ENCODE assay signal across 1 cellular context in genomic region chr14:75578099-75578785, GRCh38.
TF ChIP-seq lines count a peak whose summit lies in the region.

FLVCR2 (plus strand) TSS chr14:75578620; CDS start chr14:75578973, 353 bp downstream.

TF ChIP-seq in HEK293, 187 proteins besides CTCF, POLR2A, EP300 and RAD21 (continued from another document and continues in another):
- TF ChIP-seq, protein P1, sequence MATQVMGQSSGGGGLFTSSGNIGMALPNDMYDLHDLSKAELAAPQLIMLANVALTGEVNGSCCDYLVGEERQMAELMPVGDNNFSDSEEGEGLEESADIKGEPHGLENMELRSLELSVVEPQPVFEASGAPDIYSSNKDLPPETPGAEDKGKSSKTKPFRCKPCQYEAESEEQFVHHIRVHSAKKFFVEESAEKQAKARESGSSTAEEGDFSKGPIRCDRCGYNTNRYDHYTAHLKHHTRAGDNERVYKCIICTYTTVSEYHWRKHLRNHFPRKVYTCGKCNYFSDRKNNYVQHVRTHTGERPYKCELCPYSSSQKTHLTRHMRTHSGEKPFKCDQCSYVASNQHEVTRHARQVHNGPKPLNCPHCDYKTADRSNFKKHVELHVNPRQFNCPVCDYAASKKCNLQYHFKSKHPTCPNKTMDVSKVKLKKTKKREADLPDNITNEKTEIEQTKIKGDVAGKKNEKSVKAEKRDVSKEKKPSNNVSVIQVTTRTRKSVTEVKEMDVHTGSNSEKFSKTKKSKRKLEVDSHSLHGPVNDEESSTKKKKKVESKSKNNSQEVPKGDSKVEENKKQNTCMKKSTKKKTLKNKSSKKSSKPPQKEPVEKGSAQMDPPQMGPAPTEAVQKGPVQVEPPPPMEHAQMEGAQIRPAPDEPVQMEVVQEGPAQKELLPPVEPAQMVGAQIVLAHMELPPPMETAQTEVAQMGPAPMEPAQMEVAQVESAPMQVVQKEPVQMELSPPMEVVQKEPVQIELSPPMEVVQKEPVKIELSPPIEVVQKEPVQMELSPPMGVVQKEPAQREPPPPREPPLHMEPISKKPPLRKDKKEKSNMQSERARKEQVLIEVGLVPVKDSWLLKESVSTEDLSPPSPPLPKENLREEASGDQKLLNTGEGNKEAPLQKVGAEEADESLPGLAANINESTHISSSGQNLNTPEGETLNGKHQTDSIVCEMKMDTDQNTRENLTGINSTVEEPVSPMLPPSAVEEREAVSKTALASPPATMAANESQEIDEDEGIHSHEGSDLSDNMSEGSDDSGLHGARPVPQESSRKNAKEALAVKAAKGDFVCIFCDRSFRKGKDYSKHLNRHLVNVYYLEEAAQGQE (tag by site-specific recombination; IDR thresholded peaks at IDR 0.05): no peak
- no peak for TF ChIP-seq ZNF747 (tag by site-specific recombination; IDR thresholded peaks at IDR 0.05)
- TF ChIP-seq ZNF292 (tag by site-specific recombination; IDR thresholded peaks at IDR 0.05; ENCODE audit: borderline replicate concordance, low read depth): no peak
- no peak for TF ChIP-seq ZNF626 (tag by site-specific recombination; IDR thresholded peaks at IDR 0.05)
- no peak for TF ChIP-seq ZNF654 (tag by site-specific recombination; IDR thresholded peaks at IDR 0.05; ENCODE audit: low read depth)
- no peak for TF ChIP-seq ZNF529 (tag by site-specific recombination; IDR thresholded peaks at IDR 0.05; ENCODE audit: insufficient replicate concordance)
- TF ChIP-seq ZNF433 (tag by site-specific recombination; IDR thresholded peaks at IDR 0.05; ENCODE audit: low read depth): no peak
- TF ChIP-seq GLIS2 (tag by site-specific recombination; IDR thresholded peaks at IDR 0.05): no peak
- TF ChIP-seq, protein P2, sequence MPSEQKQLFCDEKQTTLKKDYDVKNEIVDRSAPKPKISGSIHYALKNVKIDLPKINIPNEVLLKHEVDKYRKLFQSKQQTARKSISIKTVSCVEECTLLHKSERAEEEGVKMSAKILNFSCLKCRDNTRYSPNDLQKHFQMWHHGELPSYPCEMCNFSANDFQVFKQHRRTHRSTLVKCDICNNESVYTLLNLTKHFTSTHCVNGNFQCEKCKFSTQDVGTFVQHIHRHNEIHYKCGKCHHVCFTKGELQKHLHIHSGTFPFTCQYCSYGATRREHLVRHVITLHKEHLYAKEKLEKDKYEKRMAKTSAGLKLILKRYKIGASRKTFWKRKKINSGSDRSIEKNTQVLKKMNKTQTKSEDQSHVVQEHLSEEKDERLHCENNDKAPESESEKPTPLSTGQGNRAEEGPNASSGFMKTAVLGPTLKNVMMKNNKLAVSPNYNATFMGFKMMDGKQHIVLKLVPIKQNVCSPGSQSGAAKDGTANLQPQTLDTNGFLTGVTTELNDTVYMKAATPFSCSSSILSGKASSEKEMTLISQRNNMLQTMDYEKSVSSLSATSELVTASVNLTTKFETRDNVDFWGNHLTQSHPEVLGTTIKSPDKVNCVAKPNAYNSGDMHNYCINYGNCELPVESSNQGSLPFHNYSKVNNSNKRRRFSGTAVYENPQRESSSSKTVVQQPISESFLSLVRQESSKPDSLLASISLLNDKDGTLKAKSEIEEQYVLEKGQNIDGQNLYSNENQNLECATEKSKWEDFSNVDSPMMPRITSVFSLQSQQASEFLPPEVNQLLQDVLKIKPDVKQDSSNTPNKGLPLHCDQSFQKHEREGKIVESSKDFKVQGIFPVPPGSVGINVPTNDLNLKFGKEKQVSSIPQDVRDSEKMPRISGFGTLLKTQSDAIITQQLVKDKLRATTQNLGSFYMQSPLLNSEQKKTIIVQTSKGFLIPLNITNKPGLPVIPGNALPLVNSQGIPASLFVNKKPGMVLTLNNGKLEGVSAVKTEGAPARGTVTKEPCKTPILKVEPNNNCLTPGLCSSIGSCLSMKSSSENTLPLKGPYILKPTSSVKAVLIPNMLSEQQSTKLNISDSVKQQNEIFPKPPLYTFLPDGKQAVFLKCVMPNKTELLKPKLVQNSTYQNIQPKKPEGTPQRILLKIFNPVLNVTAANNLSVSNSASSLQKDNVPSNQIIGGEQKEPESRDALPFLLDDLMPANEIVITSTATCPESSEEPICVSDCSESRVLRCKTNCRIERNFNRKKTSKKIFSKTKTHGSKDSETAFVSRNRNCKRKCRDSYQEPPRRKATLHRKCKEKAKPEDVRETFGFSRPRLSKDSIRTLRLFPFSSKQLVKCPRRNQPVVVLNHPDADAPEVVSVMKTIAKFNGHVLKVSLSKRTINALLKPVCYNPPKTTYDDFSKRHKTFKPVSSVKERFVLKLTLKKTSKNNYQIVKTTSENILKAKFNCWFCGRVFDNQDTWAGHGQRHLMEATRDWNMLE (tag by site-specific recombination; conservative IDR thresholded peaks at IDR 0.05; ENCODE audit: low read depth): no peak
- TF ChIP-seq MZF1 (tag by site-specific recombination; IDR thresholded peaks at IDR 0.05; ENCODE audit: borderline replicate concordance): peak; percentile 18; the same call in 1 of the 2 replicates
- no peak for TF ChIP-seq ZNF416 (tag by site-specific recombination; IDR thresholded peaks at IDR 0.05)
- TF ChIP-seq ZNF211 (tag by site-specific recombination; IDR thresholded peaks at IDR 0.05; ENCODE audit: low read depth): no peak
- no peak for TF ChIP-seq ZBTB8A (tag by site-specific recombination; IDR thresholded peaks at IDR 0.05)
- TF ChIP-seq ZNF664 (tag by site-specific recombination; IDR thresholded peaks at IDR 0.05): no peak
- TF ChIP-seq, protein P3, sequence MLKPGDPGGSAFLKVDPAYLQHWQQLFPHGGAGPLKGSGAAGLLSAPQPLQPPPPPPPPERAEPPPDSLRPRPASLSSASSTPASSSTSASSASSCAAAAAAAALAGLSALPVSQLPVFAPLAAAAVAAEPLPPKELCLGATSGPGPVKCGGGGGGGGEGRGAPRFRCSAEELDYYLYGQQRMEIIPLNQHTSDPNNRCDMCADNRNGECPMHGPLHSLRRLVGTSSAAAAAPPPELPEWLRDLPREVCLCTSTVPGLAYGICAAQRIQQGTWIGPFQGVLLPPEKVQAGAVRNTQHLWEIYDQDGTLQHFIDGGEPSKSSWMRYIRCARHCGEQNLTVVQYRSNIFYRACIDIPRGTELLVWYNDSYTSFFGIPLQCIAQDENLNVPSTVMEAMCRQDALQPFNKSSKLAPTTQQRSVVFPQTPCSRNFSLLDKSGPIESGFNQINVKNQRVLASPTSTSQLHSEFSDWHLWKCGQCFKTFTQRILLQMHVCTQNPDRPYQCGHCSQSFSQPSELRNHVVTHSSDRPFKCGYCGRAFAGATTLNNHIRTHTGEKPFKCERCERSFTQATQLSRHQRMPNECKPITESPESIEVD (tag by site-specific recombination; IDR thresholded peaks at IDR 0.05): no peak
- TF ChIP-seq ZNF398 (tag by site-specific recombination; IDR thresholded peaks at IDR 0.05): no peak
- TF ChIP-seq ZNF777 (tag by site-specific recombination; IDR thresholded peaks at IDR 0.05; ENCODE audit: borderline replicate concordance): no peak
- TF ChIP-seq KLF7 (tag by site-specific recombination; IDR thresholded peaks at IDR 0.05; ENCODE audit: borderline replicate concordance): no peak
- no peak for TF ChIP-seq ZNF140 (tag by site-specific recombination; IDR thresholded peaks at IDR 0.05)
- no peak; the same call in 1 of the 2 replicates for TF ChIP-seq ZNF600 (tag by site-specific recombination; IDR thresholded peaks at IDR 0.05)
- no peak for TF ChIP-seq ZNF148 (tag by site-specific recombination; IDR thresholded peaks at IDR 0.05; ENCODE audit: borderline replicate concordance)
- no peak for TF ChIP-seq ZNF16 (tag by site-specific recombination; IDR thresholded peaks at IDR 0.05; ENCODE audit: low read depth)
- no peak for TF ChIP-seq ZNF404 (tag by site-specific recombination; IDR thresholded peaks at IDR 0.05)
- no peak for TF ChIP-seq ZNF146 (tag by site-specific recombination; IDR thresholded peaks at IDR 0.05)
- no peak for TF ChIP-seq ZNF112 (tag by site-specific recombination; IDR thresholded peaks at IDR 0.05)
- TF ChIP-seq KLF1 (tag by site-specific recombination; IDR thresholded peaks at IDR 0.05): no peak
- no peak for TF ChIP-seq ZNF302 (tag by site-specific recombination; IDR thresholded peaks at IDR 0.05; ENCODE audit: low read depth)
- TF ChIP-seq ZBTB20 (tag by site-specific recombination; IDR thresholded peaks at IDR 0.05): no peak
- no peak for TF ChIP-seq ZNF423 (tag by site-specific recombination; IDR thresholded peaks at IDR 0.05)
- no peak for TF ChIP-seq ZIC2 (tag by site-specific recombination; IDR thresholded peaks at IDR 0.05)
- TF ChIP-seq ZNF704 (tag by site-specific recombination; IDR thresholded peaks at IDR 0.05): no peak
- no peak for TF ChIP-seq ZNF2 (tag by site-specific recombination; IDR thresholded peaks at IDR 0.05)
- TF ChIP-seq ZNF660 (tag by site-specific recombination; IDR thresholded peaks at IDR 0.05): no peak
- no peak for TF ChIP-seq ZNF610 (tag by site-specific recombination; IDR thresholded peaks at IDR 0.05; ENCODE audit: borderline replicate concordance)
- TF ChIP-seq BCL11B (tag by site-specific recombination; IDR thresholded peaks at IDR 0.05; ENCODE audit: low read depth): no peak
- TF ChIP-seq BCL6B (tag by site-specific recombination; IDR thresholded peaks at IDR 0.05): no peak
- 0 out of 2 replicates have a peak, but pooled peaks have one; percentile 50 for TF ChIP-seq PATZ1 (tag by site-specific recombination; IDR thresholded peaks at IDR 0.05)
- TF ChIP-seq ZNF76 (tag by site-specific recombination; IDR thresholded peaks at IDR 0.05; ENCODE audit: borderline replicate concordance, low read depth): no peak
- no peak for TF ChIP-seq ZXDB (tag by site-specific recombination; IDR thresholded peaks at IDR 0.05)
- no peak for TF ChIP-seq ZNF549 (tag by site-specific recombination; IDR thresholded peaks at IDR 0.05)
- TF ChIP-seq ZNF830 (tag by site-specific recombination; IDR thresholded peaks at IDR 0.05; ENCODE audit: low read depth): no peak
